Comparison of ENCODE assay signal across 20 cellular contexts in genomic region chr12:105168006-105168405, GRCh38.
DNase-seq lines count a peak whose midpoint lies in the region; ATAC-seq and FAIRE-seq lines count a peak whose summit lies in the region.
"Had no signal": no experiment of that assay in that cellular context is flagged by ENCODE, and none has a peak within 500 bp of the region (broad histone marks: within the 10 kb centered on the region; RNA-seq: fewer than 3 reads in every experiment).

No MANE protein-coding gene starts in this region.

- H2BK15ac ChIP-seq in mesenchymal stem cell (ENCODE audit: low read depth, poor library complexity, severe bottlenecking): no peak overlapping the region

- H3K79me1 ChIP-seq in mesenchymal stem cell (replicated peaks; ENCODE audit: low read length, poor library complexity, severe bottlenecking): peaks cover 2% of the 10 kb centered on the region

- no peaks in the 10 kb centered on the region for H3K27me3 ChIP-seq in mesenchymal stem cell (ENCODE audit: control insufficient read depth in 1 of 2, insufficient read depth in 1 of 2, low read length in 2 of 2)
- no peaks in the 10 kb centered on the region for H3K27me3 ChIP-seq in H7 (ENCODE audit: control insufficient read depth, insufficient read depth, low read length)
- H3K27me3 ChIP-seq: BLaER1 had no signal

- FAIRE-seq in frontal cortex (lab: Jason Lieb, UNC): peak; percentile 33
- FAIRE-seq: A204.1, GM12892, GM19239, H1 had no signal

- H4K91ac ChIP-seq in mesenchymal stem cell (ENCODE audit: low read length): no peak overlapping the region

- H2BK5ac ChIP-seq in mesenchymal stem cell (ENCODE audit: low read depth, low read length, poor library complexity, severe bottlenecking): no peak overlapping the region

- H3K18ac ChIP-seq in mesenchymal stem cell (ENCODE audit: low read depth in 1 of 2, low read length in 2 of 2): no peak overlapping the region

- H3K4me3 ChIP-seq in mesenchymal stem cell (ENCODE audit: insufficient read depth in 1 of 2, low read depth in 1 of 2, low read length in 2 of 2) (no peak overlapping the region), H7 (ENCODE audit: insufficient read depth, low read depth, low read length) (no peak overlapping the region)
- H3K4me3 ChIP-seq: BLaER1, GM23248 had no signal

- H3K36me3 ChIP-seq in mesenchymal stem cell (ENCODE audit: control insufficient read depth in 1 of 2, insufficient read depth in 2 of 2, low read depth in 1 of 2, low read length in 2 of 2): peaks cover 5 to 94% of the 10 kb centered on the region in 2 experiments
- peaks cover 15% of the 10 kb centered on the region for H3K36me3 ChIP-seq in H7 (replicated peaks; ENCODE audit: control insufficient read depth, insufficient read depth, low read length)

- H3K4me1 ChIP-seq in mesenchymal stem cell (ENCODE audit: control insufficient read depth, insufficient read depth, low read depth, low read length): no peaks in the 10 kb centered on the region
- H3K4me1 ChIP-seq: BLaER1 had no signal

- no peak overlapping the region for H4K8ac ChIP-seq in mesenchymal stem cell (ENCODE audit: low read length)

- H2BK120ac ChIP-seq in mesenchymal stem cell (ENCODE audit: low read depth, low read length): no peak overlapping the region

- no peak overlapping the region for H2BK12ac ChIP-seq in mesenchymal stem cell (ENCODE audit: low read length in 2 of 2)

- H2AK5ac ChIP-seq in mesenchymal stem cell (ENCODE audit: low read length, severe bottlenecking): no peak overlapping the region

- no peak overlapping the region for H3K14ac ChIP-seq in mesenchymal stem cell (ENCODE audit: low read length in 2 of 2)

- no peak overlapping the region for H2AFZ ChIP-seq in mesenchymal stem cell (ENCODE audit: low read depth, low read length)
- H2AFZ ChIP-seq: GM23248 had no signal

- no peak overlapping the region for H3K23ac ChIP-seq in mesenchymal stem cell (ENCODE audit: low read length in 2 of 2)

- no peak overlapping the region for H3K27ac ChIP-seq in mesenchymal stem cell (ENCODE audit: low read length, poor library complexity, severe bottlenecking)
- H3K27ac ChIP-seq: 22Rv1, BLaER1, C4-2B had no signal

- no peaks in the 10 kb centered on the region for H3K9me3 ChIP-seq in mesenchymal stem cell (ENCODE audit: control insufficient read depth, low read length)
- H3K9me3 ChIP-seq: BLaER1 had no signal

- no peak overlapping the region for H3K4me2 ChIP-seq in mesenchymal stem cell (ENCODE audit: low read length, poor library complexity, severe bottlenecking)
- H3K4me2 ChIP-seq: BLaER1 had no signal

- peak; percentile 17 for DNase-seq in COLO829 (ENCODE audit: low spot score)
- DNase-seq in frontal cortex (ENCODE audit: low spot score in 2 of 2): no peak
- no peak for DNase-seq in mesenchymal stem cell
- no peak for DNase-seq in H7
- DNase-seq: CD4-positive, CD25-positive, alpha-beta regulatory T cell; CD8-positive, alpha-beta T cell; DMS53; DMS79 treated with DMSO at 0.1 percent for 48 hours; H9 had no signal

- ATAC-seq in HG02970 (IDR thresholded peaks at IDR 0.05; ENCODE audit: low FRiP score, unreplicated experiment) (no peak), HG03196 (IDR thresholded peaks at IDR 0.05; ENCODE audit: unreplicated experiment) (no peak)
- ATAC-seq: CD8-positive, alpha-beta T cell; HCT116 had no signal

- H3K4ac ChIP-seq in mesenchymal stem cell (ENCODE audit: low read depth in 1 of 2, low read length in 2 of 2): no peak overlapping the region

- peak overlapping the region; percentile 38 for H3K9ac ChIP-seq in mesenchymal stem cell (ENCODE audit: low read length)
- H3K9ac ChIP-seq: BLaER1, GM23248 had no signal
